8 cellular contexts compared by ENCODE assay signal in the genomic region with DNA sequence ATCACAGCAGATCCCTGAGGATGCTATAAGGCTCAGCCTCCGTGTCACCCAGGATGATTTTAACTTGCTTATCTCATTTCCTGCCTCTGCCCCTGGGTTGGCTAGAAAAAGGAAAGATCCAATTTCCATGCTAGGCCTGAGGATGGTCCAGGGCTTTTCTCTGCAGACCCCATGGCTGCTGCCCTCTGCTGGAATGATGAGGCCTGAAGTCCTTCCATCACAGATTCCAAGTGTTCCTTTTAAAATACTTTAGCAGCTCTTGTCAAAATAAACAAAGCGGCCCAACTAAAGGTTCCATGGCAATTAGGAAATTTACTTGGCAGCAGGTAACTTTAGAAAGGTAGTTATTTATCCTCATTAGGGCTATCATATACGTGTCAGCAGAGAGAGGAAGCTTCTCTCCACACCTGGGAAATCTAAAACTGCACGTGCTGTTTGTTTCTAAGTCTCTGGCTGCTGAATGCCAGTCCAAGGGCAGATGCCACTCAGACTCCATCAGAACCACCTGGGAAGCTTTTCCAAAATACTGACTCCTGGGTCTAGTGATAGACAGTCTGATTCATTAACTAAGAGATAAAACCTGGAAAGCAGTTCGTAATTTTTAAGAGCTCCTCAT.
DNase-seq lines count a peak whose midpoint lies in the region; ATAC-seq and TF ChIP-seq lines count a peak whose summit lies in the region.

No MANE protein-coding gene starts in this region.

- intact Hi-C loops in A673 (cut with micrococcal nuclease; ENCODE audit: unreplicated experiment): loop anchor here (2.0 to 10.0 kb wide), 2 partner anchors 324 to 742 kb away; no protein-coding TSS in a partner anchor
- intact Hi-C loops in left ventricle myocardium superior (cut with micrococcal nuclease): no loop called here
- intact Hi-C loops in activated CD8-positive, alpha-beta T cell treated with anti-CD3 and anti-CD28 coated beads for 36 hours (cut with micrococcal nuclease): no loop called here

- no peaks in the 10 kb centered on the region for H3K9me3 ChIP-seq in A673 (ENCODE audit: low read depth, low read length, poor library complexity, severe bottlenecking)
- H3K9me3 ChIP-seq in HAP-1: no peaks in the 10 kb centered on the region
- no peaks in the 10 kb centered on the region for H3K9me3 ChIP-seq in RWPE2 (ENCODE audit: severe bottlenecking)

- TF ChIP-seq CTCF in A673 (conservative IDR thresholded peaks at IDR 0.05; ENCODE audit: low read depth, low read length) (peak; percentile 62), RWPE2 (IDR thresholded peaks at IDR 0.05; ENCODE audit: poor library complexity, severe bottlenecking) (peak; percentile 67)
- TF ChIP-seq CTCF in activated CD8-positive, alpha-beta T cell treated with anti-CD3 and anti-CD28 coated beads for 36 hours (IDR thresholded peaks at IDR 0.05): no peak

- in situ Hi-C loops in HAP-1 (cut with MboI; ENCODE audit: low sequenced_read_pairs): no loop called here

- H3K36me3 Mint-ChIP-seq in activated CD8-positive, alpha-beta T cell treated with anti-CD3 and anti-CD28 coated beads for 36 hours (ENCODE audit: low read depth): no peaks in the 10 kb centered on the region

- H3K27ac Mint-ChIP-seq in activated CD8-positive, alpha-beta T cell treated with anti-CD3 and anti-CD28 coated beads for 36 hours: no peak overlapping the region

- ATAC-seq in RWPE2 (ENCODE audit: low read depth) (peak; percentile 58; the same call in 1 of the 3 replicates), left ventricle myocardium superior (peak; percentile 13)
- ATAC-seq in activated CD8-positive, alpha-beta T cell treated with anti-CD3 and anti-CD28 coated beads for 36 hours: no peak

- POLR2A ChIA-PET in A673 (lab: Charles Lee; ENCODE audit: low non-redundant PET): no interaction called here
- POLR2A ChIA-PET in activated CD8-positive, alpha-beta T cell treated with anti-CD3 and anti-CD28 coated beads for 36 hours (lab: Charles Lee): no interaction called here

- no peak overlapping the region for H3K4me3 Mint-ChIP-seq in activated CD8-positive, alpha-beta T cell treated with anti-CD3 and anti-CD28 coated beads for 36 hours

- H3K27me3 ChIP-seq in A673 (replicated peaks; ENCODE audit: insufficient read depth, low read depth, low read length, poor library complexity) (no peaks in the 10 kb centered on the region), HAP-1 (ENCODE audit: low read depth) (0 out of 2 replicates have a peak, but pooled peaks cover 3% of the 10 kb centered on the region), RWPE2 (ENCODE audit: insufficient read depth, poor library complexity, severe bottlenecking) (no peaks in the 10 kb centered on the region)

- peak; percentile 53 for DNase-seq in A673 (ENCODE audit: low spot score)
- DNase-seq in HAP-1 (ENCODE audit: low spot score in 2 of 2): peak; percentile 29 to 62
- DNase-seq in RWPE2 (ENCODE audit: low spot score): no peak
- no peak for DNase-seq in left ventricle myocardium superior
- DNase-seq in DMS79 (lab: John Stamatoyannopoulos, UW): no peak
- no peak for DNase-seq in NOMO-1 treated with dmso at 0.1 percent for 144 hours (lab: John Stamatoyannopoulos, UW; ENCODE audit: unreplicated experiment)
- no peak for DNase-seq in activated CD8-positive, alpha-beta T cell treated with anti-CD3 and anti-CD28 coated beads for 36 hours
- DNase-seq in NCI-H187 (lab: John Stamatoyannopoulos, UW): no peak

- H3K4me1 ChIP-seq in A673 (ENCODE audit: insufficient read depth, low read length, poor library complexity, severe bottlenecking) (no peaks in the 10 kb centered on the region), HAP-1 (peaks cover 6% of the 10 kb centered on the region), RWPE2 (ENCODE audit: insufficient read depth, poor library complexity, severe bottlenecking) (no peaks in the 10 kb centered on the region)

- H3K9me3 Mint-ChIP-seq in activated CD8-positive, alpha-beta T cell treated with anti-CD3 and anti-CD28 coated beads for 36 hours: peaks cover 2% of the 10 kb centered on the region

- CTCF ChIA-PET in A673 (lab: Charles Lee): no interaction called here
- CTCF ChIA-PET in activated CD8-positive, alpha-beta T cell treated with anti-CD3 and anti-CD28 coated beads for 36 hours (lab: Charles Lee): no interaction called here

- no TSS peak for BruUV-seq in A673 (replicated peaks; lab: Mats Ljungman, UMichigan)

- H3K4me1 Mint-ChIP-seq in activated CD8-positive, alpha-beta T cell treated with anti-CD3 and anti-CD28 coated beads for 36 hours (ENCODE audit: low read depth): no peaks in the 10 kb centered on the region

- H3K27ac ChIP-seq in A673 (ENCODE audit: low read depth, low read length, poor library complexity, severe bottlenecking) (no peak overlapping the region), RWPE2 (ENCODE audit: poor library complexity, severe bottlenecking) (no peak overlapping the region)

- H3K27me3 Mint-ChIP-seq in activated CD8-positive, alpha-beta T cell treated with anti-CD3 and anti-CD28 coated beads for 36 hours: no peaks in the 10 kb centered on the region

- H3K36me3 ChIP-seq in A673 (ENCODE audit: insufficient read depth, low read length, poor library complexity, severe bottlenecking) (no peaks in the 10 kb centered on the region), HAP-1 (replicated peaks) (no peaks in the 10 kb centered on the region), RWPE2 (ENCODE audit: low read depth) (no peaks in the 10 kb centered on the region)

- H3K4me3 ChIP-seq in A673 (ENCODE audit: low read depth, low read length, poor library complexity, severe bottlenecking): no peak overlapping the region
- H3K4me3 ChIP-seq in HAP-1: no peak overlapping the region
- H3K4me3 ChIP-seq in RWPE2 (ENCODE audit: severe bottlenecking): no peak overlapping the region

Comparison
In these comparisons a context has a peak if more than half of its experiments do, and no peak if none do; other contexts are left out.
1. DNase-seq: peak in A673 (single experiment) and HAP-1 (2 of 2); none in RWPE2 (single experiment), left ventricle myocardium superior (single experiment), DMS79 (single experiment), NOMO-1 treated with dmso at 0.1 percent for 144 hours (single experiment), activated CD8-positive, alpha-beta T cell treated with anti-CD3 and anti-CD28 coated beads for 36 hours (single experiment) and NCI-H187 (0 of 2).